Comparison of ENCODE assay signal across 19 cellular contexts in genomic region chr17:49523196-49523595, GRCh38. TPM values are rescaled to one million over a fixed set of nuclear protein-coding genes. Genes with fewer than 3 reads are reported as not detected.
DNase-seq lines count a peak whose midpoint lies in the region; ATAC-seq, FAIRE-seq and TF ChIP-seq lines count a peak whose summit lies in the region.
"Had no signal": no experiment of that assay in that cellular context is flagged by ENCODE, and none has a peak within 500 bp of the region (broad histone marks: within the 10 kb centered on the region; RNA-seq: fewer than 3 reads in every experiment).

No MANE protein-coding gene starts in this region.

- no peaks in the 10 kb centered on the region for H3K36me3 ChIP-seq in keratinocyte (ENCODE audit: control insufficient read depth in 2 of 2, extremely low read depth in 1 of 2, insufficient read depth in 2 of 2, low read length in 2 of 2)
- H3K36me3 ChIP-seq: Peyer's patch, SJCRH30 had no signal

- no peaks in the 10 kb centered on the region for H3K36me3 Mint-ChIP-seq in stimulated activated naive CD8-positive, alpha-beta T cell treated with anti-CD3 and anti-CD28 coated beads, Interleukin-15, Interleukin-2, amounts not matched to agents 100 ng/mL and 50 ng/mL, for 24 hours (ENCODE audit: low read depth)
- no peaks in the 10 kb centered on the region for H3K36me3 Mint-ChIP-seq in activated T-cell treated with anti-CD3 and anti-CD28 coated beads, Interleukin-2, amount 50 U/mL, for 72 hours (ENCODE audit: insufficient read depth in 2 of 2)
- H3K36me3 Mint-ChIP-seq: CD8-positive, alpha-beta memory T cell had no signal

- H3K9me3 Mint-ChIP-seq in stimulated activated naive CD8-positive, alpha-beta T cell treated with anti-CD3 and anti-CD28 coated beads, Interleukin-15, Interleukin-2, amounts not matched to agents 100 ng/mL and 50 ng/mL, for 24 hours: no peaks in the 10 kb centered on the region
- H3K9me3 Mint-ChIP-seq in stimulated activated naive CD8-positive, alpha-beta T cell treated with anti-CD3 and anti-CD28 coated beads, Interleukin-15, amount 100 ng/mL, for 72 hours: no peaks in the 10 kb centered on the region
- H3K9me3 Mint-ChIP-seq in activated T-cell treated with anti-CD3 and anti-CD28 coated beads, Interleukin-2, amount 50 U/mL, for 72 hours: no peaks in the 10 kb centered on the region
- H3K9me3 Mint-ChIP-seq: CD8-positive, alpha-beta memory T cell had no signal

- H3K4me2 ChIP-seq in keratinocyte (ENCODE audit: control insufficient read depth, extremely low read depth, insufficient read depth, low read depth, low read length): peak overlapping the region; percentile 11

- peak overlapping the region; percentile 2 for H2AFZ ChIP-seq in keratinocyte (ENCODE audit: control insufficient read depth, low read length)

- dilution Hi-C loops in keratinocyte (cut with MboI; ENCODE audit: extremely low pct_ligation_motif_present, low sequenced_read_pairs): no loop called here

- no peak overlapping the region for H3K4me3 Mint-ChIP-seq in stimulated activated naive CD8-positive, alpha-beta T cell treated with anti-CD3 and anti-CD28 coated beads, Interleukin-15, Interleukin-2, amounts not matched to agents 100 ng/mL and 50 ng/mL, for 24 hours
- H3K4me3 Mint-ChIP-seq in stimulated activated naive CD8-positive, alpha-beta T cell treated with anti-CD3 and anti-CD28 coated beads, Interleukin-15, amount 100 ng/mL, for 72 hours: no peak overlapping the region
- H3K4me3 Mint-ChIP-seq in activated T-cell treated with anti-CD3 and anti-CD28 coated beads, Interleukin-2, amount 50 U/mL, for 72 hours: no peak overlapping the region

- H3K9me1 ChIP-seq in keratinocyte (ENCODE audit: control insufficient read depth, extremely low read depth, insufficient read depth, low read length): peaks cover 4% of the 10 kb centered on the region

- H3K4me1 Mint-ChIP-seq in stimulated activated naive CD8-positive, alpha-beta T cell treated with anti-CD3 and anti-CD28 coated beads, Interleukin-15, Interleukin-2, amounts not matched to agents 100 ng/mL and 50 ng/mL, for 24 hours (ENCODE audit: low read depth): peaks cover 5% of the 10 kb centered on the region
- peaks cover 14% of the 10 kb centered on the region for H3K4me1 Mint-ChIP-seq in stimulated activated naive CD8-positive, alpha-beta T cell treated with anti-CD3 and anti-CD28 coated beads, Interleukin-15, amount 100 ng/mL, for 72 hours
- H3K4me1 Mint-ChIP-seq in activated T-cell treated with anti-CD3 and anti-CD28 coated beads, Interleukin-2, amount 50 U/mL, for 72 hours (ENCODE audit: low read depth): peaks cover 8% of the 10 kb centered on the region

- H3K9me3 ChIP-seq in keratinocyte (ENCODE audit: control insufficient read depth, low read depth, low read length): no peaks in the 10 kb centered on the region
- H3K9me3 ChIP-seq: Peyer's patch, SJCRH30 had no signal

- no peak for DNase-seq in stimulated activated naive CD8-positive, alpha-beta T cell treated with anti-CD3 and anti-CD28 coated beads, Interleukin-15, amount 100 ng/mL, for 72 hours
- DNase-seq in RWPE1 (ENCODE audit: low spot score) (no peak), keratinocyte (ENCODE audit: low read depth, low spot score) (no peak), NCI-H345 treated with DMSO at 0.1 percent for 48 hours (lab: John Stamatoyannopoulos, UW; ENCODE audit: unreplicated experiment) (no peak)
- no peak for DNase-seq in activated T-cell treated with anti-CD3 and anti-CD28 coated beads, Interleukin-2, amount 50 U/mL, for 72 hours
- DNase-seq: KBM-7, NCI-H146, NCI-H2029, NCI-H524 treated with DMSO at 0.1 percent for 48 hours, NCI-H82, SJCRH30 had no signal

- POLR2A ChIA-PET in RWPE1 (lab: Yijun Ruan, JAX; ENCODE audit: low non-redundant PET): no interaction called here

- H3K27me3 Mint-ChIP-seq in stimulated activated naive CD8-positive, alpha-beta T cell treated with anti-CD3 and anti-CD28 coated beads, Interleukin-15, Interleukin-2, amounts not matched to agents 100 ng/mL and 50 ng/mL, for 24 hours: no peaks in the 10 kb centered on the region
- peaks cover 16% of the 10 kb centered on the region for H3K27me3 Mint-ChIP-seq in stimulated activated naive CD8-positive, alpha-beta T cell treated with anti-CD3 and anti-CD28 coated beads, Interleukin-15, amount 100 ng/mL, for 72 hours
- no peaks in the 10 kb centered on the region for H3K27me3 Mint-ChIP-seq in activated T-cell treated with anti-CD3 and anti-CD28 coated beads, Interleukin-2, amount 50 U/mL, for 72 hours (ENCODE audit: low read depth)

- H3K79me2 ChIP-seq in keratinocyte (ENCODE audit: control insufficient read depth, insufficient read depth, low read length): no peaks in the 10 kb centered on the region

- TF ChIP-seq CTCF in RWPE1 (conservative IDR thresholded peaks at IDR 0.05; ENCODE audit: low read depth): no peak
- no peak for TF ChIP-seq CTCF in keratinocyte (optimal IDR thresholded peaks at IDR 0.05 in 1 of 3, IDR thresholded peaks at IDR 0.05 in 1 of 3, conservative IDR thresholded peaks at IDR 0.05 in 1 of 3; ENCODE audit: extremely low read depth in 1 of 3, insufficient read depth in 2 of 3, low read length in 3 of 3)

- H3K27ac ChIP-seq in RWPE1: peak overlapping the region; percentile 71
- H3K27ac ChIP-seq in keratinocyte (ENCODE audit: control insufficient read depth, insufficient read depth, low read length): peak overlapping the region; percentile 65
- H3K27ac ChIP-seq: Peyer's patch, SJCRH30 had no signal

- no peak overlapping the region for H3K4me3 ChIP-seq in keratinocyte (ENCODE audit: control insufficient read depth in 2 of 3, extremely low read depth in 1 of 3, insufficient read depth in 2 of 3, low read depth in 1 of 3, low read length in 3 of 3)
- H3K4me3 ChIP-seq: Peyer's patch, SJCRH30 had no signal

- peak overlapping the region; percentile 41 for H3K27ac Mint-ChIP-seq in stimulated activated naive CD8-positive, alpha-beta T cell treated with anti-CD3 and anti-CD28 coated beads, Interleukin-15, Interleukin-2, amounts not matched to agents 100 ng/mL and 50 ng/mL, for 24 hours
- peak overlapping the region in 1 of 2 donors; percentile 49 for H3K27ac Mint-ChIP-seq in stimulated activated naive CD8-positive, alpha-beta T cell treated with anti-CD3 and anti-CD28 coated beads, Interleukin-15, amount 100 ng/mL, for 72 hours
- H3K27ac Mint-ChIP-seq in activated T-cell treated with anti-CD3 and anti-CD28 coated beads, Interleukin-2, amount 50 U/mL, for 72 hours: no peak overlapping the region

- peak overlapping the region; percentile 47 for H3K9ac ChIP-seq in keratinocyte (ENCODE audit: control insufficient read depth, extremely low read depth, insufficient read depth, low read length)

- CTCF ChIA-PET in RWPE1 (lab: Yijun Ruan, JAX): interaction anchor here (0.6 to 1.3 kb wide), 5 partner anchors 9 to 208 kb away, joined by 3 to 5 read pairs (median 4); no protein-coding TSS in a partner anchor

- FAIRE-seq in keratinocyte (lab: Jason Lieb, UNC): no peak
- FAIRE-seq: GM12892, H1 had no signal

- no peaks in the 10 kb centered on the region for H3K27me3 ChIP-seq in keratinocyte (ENCODE audit: control insufficient read depth, extremely low read depth, insufficient read depth, low read length)
- H3K27me3 ChIP-seq: Peyer's patch, SJCRH30 had no signal

- no peaks in the 10 kb centered on the region for H4K20me1 ChIP-seq in keratinocyte (ENCODE audit: control insufficient read depth, extremely low read depth, insufficient read depth, low read length)

- peaks cover 21% of the 10 kb centered on the region for H3K4me1 ChIP-seq in keratinocyte (ENCODE audit: control insufficient read depth, extremely low read depth, insufficient read depth, low read length)
- H3K4me1 ChIP-seq: Peyer's patch had no signal

- no peak for ATAC-seq in stimulated activated naive CD8-positive, alpha-beta T cell treated with anti-CD3 and anti-CD28 coated beads, Interleukin-15, amount 100 ng/mL, for 72 hours
- ATAC-seq in GM18511 (IDR thresholded peaks at IDR 0.05; ENCODE audit: unreplicated experiment): no peak
- ATAC-seq in activated T-cell treated with anti-CD3 and anti-CD28 coated beads, Interleukin-2, amount 50 U/mL, for 72 hours (replicated peaks in 1 of 2): no peak

RNA-seq across cellular contexts. Expression of gene NGFR, which starts 28.1 kb away (rescaled TPM):
- 0.97 to 3.1 TPM (median 1.7 TPM) in 3 replicates for polyA plus RNA-seq in keratinocyte
- 0.35 TPM for polyA plus RNA-seq in keratinocyte (2011; ENCODE audit: low read depth)
- polyA plus RNA-seq in keratinocyte (2011; cell fraction: cytosol; rRNA removed): 0.52 and 1.4 TPM in 2 replicates
- polyA plus RNA-seq in keratinocyte (2011; cell fraction: nucleus; rRNA removed): 1.4 and 2.8 TPM in 2 replicates
- polyA plus RNA-seq in keratinocyte (2012; ENCODE audit: low replicate concordance): 0.78 and 5.4 TPM in 2 replicates
- 0.96 to 3.8 TPM (median 2.2 TPM) in 3 replicates for polyA minus RNA-seq in keratinocyte
- 1.9 TPM for polyA minus RNA-seq in keratinocyte (2011; cell fraction: cytosol; rRNA and poly(A)+ RNA removed)
- 1.4 and 2.5 TPM in 2 replicates for polyA minus RNA-seq in keratinocyte (2011; cell fraction: nucleus; rRNA and poly(A)+ RNA removed)
- under 1 TPM; 0.14 to 0.28 TPM for total RNA-seq in activated T-cell treated with anti-CD3 and anti-CD28 coated beads, Interleukin-2, amount 50 U/mL, for 72 hours

RNA-seq across cellular contexts. Expression of gene NXPH3, which starts 52.5 kb away (rescaled TPM):
- polyA plus RNA-seq in keratinocyte: 0.08 to 0.16 TPM (median 0.12 TPM) in 3 replicates
- polyA plus RNA-seq in keratinocyte (2011; ENCODE audit: low read depth): not detected
- 0.05 and 0.14 TPM in 2 replicates for polyA plus RNA-seq in keratinocyte (2011; cell fraction: cytosol; rRNA removed)
- polyA plus RNA-seq in keratinocyte (2011; cell fraction: nucleus; rRNA removed): 0.11 and 0.13 TPM in 2 replicates
- 0.08 and 0.14 TPM in 2 replicates for polyA plus RNA-seq in keratinocyte (2012; ENCODE audit: low replicate concordance)
- 0.03 to 0.69 TPM (median 0.35 TPM) in 3 replicates for polyA minus RNA-seq in keratinocyte
- polyA minus RNA-seq in keratinocyte (2011; cell fraction: cytosol; rRNA and poly(A)+ RNA removed): not detected
- not detected in 2 replicates for polyA minus RNA-seq in keratinocyte (2011; cell fraction: nucleus; rRNA and poly(A)+ RNA removed)
- 1 to 10 TPM in 1 of 2 donors, under 1 TPM in 1; 0.44 to 1.2 TPM for total RNA-seq in activated T-cell treated with anti-CD3 and anti-CD28 coated beads, Interleukin-2, amount 50 U/mL, for 72 hours
- total RNA-seq: Calu3, OCI-LY7 had no signal
- polyA plus RNA-seq: CD8-positive, alpha-beta memory T cell had no signal
